17 cellular contexts compared by ENCODE assay signal in the genomic region with DNA sequence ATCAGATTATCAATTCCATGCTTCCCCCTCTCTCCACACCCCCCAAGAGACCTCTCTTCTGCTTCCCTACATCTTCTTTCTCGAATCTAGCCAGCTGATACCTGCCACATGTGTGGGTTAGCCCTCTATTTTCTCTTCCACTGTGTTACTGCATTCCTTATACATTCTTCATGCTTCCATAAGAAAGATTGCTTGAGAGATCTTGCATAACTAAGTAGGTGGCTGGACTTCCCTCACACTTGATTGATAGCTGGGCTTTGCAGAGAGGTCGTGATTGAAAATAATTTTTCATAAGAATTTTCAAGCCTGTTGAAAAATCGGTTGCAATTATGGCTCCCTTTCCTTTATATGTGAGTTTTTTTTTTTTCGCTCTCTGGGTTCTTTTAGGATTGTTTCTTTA.
"Had no signal": no experiment of that assay in that cellular context is flagged by ENCODE, and none has a peak within 500 bp of the region (broad histone marks: within the 10 kb centered on the region; RNA-seq: fewer than 3 reads in every experiment).

No MANE protein-coding gene starts in this region.

- DNase-seq: activated B cell treated with CpG ODN at 0.5 μM for 24 hours; activated CD4-positive, alpha-beta memory T cell treated with anti-CD3 and anti-CD28 coated beads, Interleukin-2, amount 10 ng/mL, durations not matched to agents 7 days and 5 days; activated CD4-positive, alpha-beta T cell treated with anti-CD3 and anti-CD28 coated beads for 48 hours; activated naive CD4-positive, alpha-beta T cell; activated naive CD8-positive, alpha-beta T cell treated with anti-CD3 and anti-CD28 coated beads for 36 hours; activated T-cell treated with anti-CD3 and anti-CD28 coated beads, Interleukin-2, amount 50 U/mL, for 1 hour; anterior cingulate cortex; effector CD8-positive, alpha-beta T cell; immature natural killer cell; mucosa of descending colon; naive B cell; stimulated activated CD4-positive, alpha-beta T cell treated with anti-CD3 and anti-CD28 coated beads, Interleukin-4, amount 100 ng/mL, for 24 hours; stomach; T-helper 1 cell; T-helper 9 cell; testis; upper lobe of left lung had no signal
